In the genomic region with DNA sequence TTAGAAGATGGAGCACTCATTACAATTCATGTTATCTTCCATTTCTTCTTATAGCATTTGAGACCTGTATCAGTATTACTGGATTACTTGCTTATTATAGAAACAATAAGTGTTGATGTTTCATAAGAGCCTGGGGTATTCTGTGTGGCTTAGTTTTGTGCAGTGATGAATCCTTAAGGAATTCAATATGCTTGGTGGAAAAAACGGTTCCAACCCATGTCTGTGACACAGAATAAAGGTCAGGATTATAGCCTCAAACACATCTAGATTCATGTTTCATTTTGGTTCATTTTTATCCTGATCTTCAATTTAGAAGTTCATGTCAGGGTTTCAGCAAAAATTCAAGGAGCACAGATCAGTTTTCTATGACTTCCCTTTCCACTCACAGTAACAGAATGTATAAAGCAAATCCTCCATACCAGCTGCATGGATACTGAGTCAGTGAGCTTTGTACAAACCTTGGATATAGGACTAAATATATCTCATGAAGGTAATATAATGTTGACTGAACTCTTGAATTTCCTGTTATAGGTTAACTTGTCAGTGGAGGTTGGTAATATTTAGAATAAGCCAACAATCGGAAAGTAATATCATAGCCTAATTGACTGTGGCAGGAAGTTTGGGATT, we compare ENCODE assay signal across 1 cellular context.
TF ChIP-seq lines count a peak whose summit lies in the region.

No MANE protein-coding gene starts in this region.

TF ChIP-seq in IMR-90, 13 proteins besides CTCF, POLR2A, EP300 and RAD21 (continued from another document):
- TF ChIP-seq, protein P1, sequence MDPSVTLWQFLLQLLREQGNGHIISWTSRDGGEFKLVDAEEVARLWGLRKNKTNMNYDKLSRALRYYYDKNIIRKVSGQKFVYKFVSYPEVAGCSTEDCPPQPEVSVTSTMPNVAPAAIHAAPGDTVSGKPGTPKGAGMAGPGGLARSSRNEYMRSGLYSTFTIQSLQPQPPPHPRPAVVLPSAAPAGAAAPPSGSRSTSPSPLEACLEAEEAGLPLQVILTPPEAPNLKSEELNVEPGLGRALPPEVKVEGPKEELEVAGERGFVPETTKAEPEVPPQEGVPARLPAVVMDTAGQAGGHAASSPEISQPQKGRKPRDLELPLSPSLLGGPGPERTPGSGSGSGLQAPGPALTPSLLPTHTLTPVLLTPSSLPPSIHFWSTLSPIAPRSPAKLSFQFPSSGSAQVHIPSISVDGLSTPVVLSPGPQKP (IDR thresholded peaks at IDR 0.05; ENCODE audit: borderline replicate concordance, low read depth, low read length) = no peak
- TF ChIP-seq FOS (IDR thresholded peaks at IDR 0.05; ENCODE audit: low read depth, low read length) = peak; percentile 26; the same call in 1 of the 2 replicates
